1 cellular context compared by ENCODE assay signal in genomic region chr11:127106142-127106541, GRCh38.
TF ChIP-seq lines count a peak whose summit lies in the region.

No MANE protein-coding gene starts in this region.

TF ChIP-seq in GM23338, 12 proteins besides CTCF, POLR2A, EP300 and RAD21:
- TF ChIP-seq ZNF462 (CRISPR knock-in tag; IDR thresholded peaks at IDR 0.05): 0 out of 2 replicates have a peak, but pooled peaks have one; percentile 50
- no peak for TF ChIP-seq POLR2AphosphoS5 (IDR thresholded peaks at IDR 0.05; ENCODE audit: low read depth)
- TF ChIP-seq CREB1 (CRISPR knock-in tag; IDR thresholded peaks at IDR 0.05; ENCODE audit: low read depth): no peak
- no peak for TF ChIP-seq EZH2phosphoT487 (IDR thresholded peaks at IDR 0.05; ENCODE audit: unreplicated experiment)
